In genomic region chr7:151231964-151232271, GRCh38 we compare ENCODE assay signal across 9 cellular contexts. TPM values are rescaled to one million over a fixed set of nuclear protein-coding genes. Genes with fewer than 3 reads are reported as not detected.
A peak's percentile ranks its signal among the peaks of the same experiment; 100 is the strongest.
DNase-seq lines count a peak whose midpoint lies in the region; ATAC-seq, FAIRE-seq and TF ChIP-seq lines count a peak whose summit lies in the region.
"Had no signal": no experiment of that assay in that cellular context is flagged by ENCODE, and none has a peak within 500 bp of the region (broad histone marks: within the 10 kb centered on the region; RNA-seq: fewer than 3 reads in every experiment).

No MANE protein-coding gene starts in this region.

- ATAC-seq in A549, result peak; percentile 1 to 9; a peak in 4 of 6 replicates

- H3K27me3 ChIP-seq in HL-60 (ENCODE audit: insufficient read depth, poor library complexity, severe bottlenecking) (no peaks in the 10 kb centered on the region), brain microvascular endothelial cell (replicated peaks) (no peaks in the 10 kb centered on the region)

- DNase-seq in A549 (ENCODE audit: low read depth in 1 of 2, low spot score in 1 of 2), result no peak
- no peak for DNase-seq in HL-60 (ENCODE audit: low read depth in 1 of 2, low spot score in 1 of 2)
- no peak for DNase-seq in brain microvascular endothelial cell
- peak; percentile 68 for DNase-seq in midbrain (lab: John Stamatoyannopoulos, UW)
- no peak for DNase-seq in D341Med (ENCODE audit: low spot score)
- no peak for DNase-seq in OCI-M1 (lab: John Stamatoyannopoulos, UW)
- no peak for DNase-seq in stimulated activated CD4-positive, alpha-beta T cell treated with anti-CD3 and anti-CD28 coated beads, Interleukin-4, amount 100 ng/mL, for 4 hours
- no peak for DNase-seq in H4 (ENCODE audit: low spot score)

- TF ChIP-seq CTCF in A549 (IDR thresholded peaks at IDR 0.05), result no peak
- no peak for TF ChIP-seq CTCF in HL-60 (IDR thresholded peaks at IDR 0.05; ENCODE audit: insufficient read depth, low read length)
- TF ChIP-seq CTCF in brain microvascular endothelial cell (IDR thresholded peaks at IDR 0.05; ENCODE audit: low read depth, low read length, missing control alignments), result no peak

- H3K4me1 ChIP-seq in A549, result peaks cover 26% of the 10 kb centered on the region

- TF ChIP-seq POLR2A in A549 (IDR thresholded peaks at IDR 0.05; ENCODE audit: low read length), result no peak

- CTCF ChIA-PET in A549 (lab: Yijun Ruan, JAX), result interaction anchor here (1.3 to 6.5 kb wide), 2 partner anchors 13 to 108 kb away, joined by 3 to 69 read pairs; no protein-coding TSS in a partner anchor

- TF ChIP-seq RAD21 in A549 (conservative IDR thresholded peaks at IDR 0.05 in 1 of 2, IDR thresholded peaks at IDR 0.05 in 1 of 2), result no peak

- POLR2A ChIA-PET in A549 (lab: Yijun Ruan, JAX), result interaction anchor here (1.0 to 1.7 kb wide), 2 partner anchors 11 to 108 kb away, joined by 3 to 9 read pairs; no protein-coding TSS in a partner anchor

- peak overlapping the region; percentile 91 for H3K4me2 ChIP-seq in A549

- H3K27ac ChIP-seq in A549 (peak overlapping the region; percentile 86 to 96), HL-60 (replicated peaks) (peak overlapping the region; percentile 79), brain microvascular endothelial cell (peak overlapping the region; percentile 84)

- 20% methylated on average over 10 of the region's 10 CpGs for WGBS in A549 (ENCODE audit: missing lambda C conversion rate)

- no peaks in the 10 kb centered on the region for H3K9me3 ChIP-seq in A549

- H3K4me3 ChIP-seq in A549 (peak overlapping the region; percentile 78), HL-60 (replicated peaks; ENCODE audit: insufficient read depth, low read length) (peak overlapping the region; percentile 93), brain microvascular endothelial cell (ENCODE audit: low read depth, low read length) (peak overlapping the region; percentile 98)

- TF ChIP-seq EP300 in A549 (IDR thresholded peaks at IDR 0.05), result no peak

- FAIRE-seq in A549 (lab: Jason Lieb, UNC), result no peak
- FAIRE-seq: endometrium had no signal

- peaks cover 26% of the 10 kb centered on the region for H3K36me3 ChIP-seq in brain microvascular endothelial cell (replicated peaks)

- in situ Hi-C loops in brain microvascular endothelial cell (cut with HindIII; ENCODE audit: low pct_ligation_motif_present, low sequenced_read_pairs), result no loop called here

TF ChIP-seq in A549, 52 proteins besides CTCF, POLR2A, EP300 and RAD21:
- TF ChIP-seq ZSCAN20 (CRISPR knock-in tag; IDR thresholded peaks at IDR 0.05) (no peak), HDAC2 (IDR thresholded peaks at IDR 0.05) (no peak), FOSL2 (IDR thresholded peaks at IDR 0.05) (no peak), FOSL2 (CRISPR knock-in tag; IDR thresholded peaks at IDR 0.05) (no peak)

RNA-seq across cellular contexts. Expression of gene CHPF2, which starts 0.4 kb away (rescaled TPM):
- 14.9 and 17.2 TPM in 2 replicates for polyA plus RNA-seq in A549 (2011; rRNA removed)
- 22.6 and 34.6 TPM in 2 replicates for polyA plus RNA-seq in A549 (2012; cell fraction: cytosol; rRNA removed)
- polyA plus RNA-seq in A549 (2012; cell fraction: nucleus; rRNA removed), result 62.9 and 75.7 TPM in 2 replicates
- 24.7 to 29.6 TPM (median 28.0 TPM) in 3 replicates for polyA plus RNA-seq in A549 (2017; fragmentation: RNase III; extraction: RNeasy Plus Mini Kit Qiagen cat#74134 plus additional on column Dnase treatment)
- 16.7 and 27.0 TPM in 2 replicates for polyA minus RNA-seq in A549 (2011; rRNA and poly(A)+ RNA removed)
- 26.0 and 32.9 TPM in 2 replicates for total RNA-seq in H4 (2014; rRNA removed; shearing (Covaris generic))

RNA-seq across cellular contexts. Expression of gene ABCF2, which starts 4.9 kb away (rescaled TPM):
- polyA plus RNA-seq in A549 (2011; rRNA removed) (47.8 and 53.8 TPM in 2 replicates), A549 (2017; fragmentation: RNase III; extraction: RNeasy Plus Mini Kit Qiagen cat#74134 plus additional on column Dnase treatment) (69.1 to 76.3 TPM (median 70.9 TPM) in 3 replicates)
- polyA plus RNA-seq in A549 (2012; cell fraction: cytosol; rRNA removed), result 59.3 and 63.3 TPM in 2 replicates
- 70.5 and 71.8 TPM in 2 replicates for polyA plus RNA-seq in A549 (2012; cell fraction: nucleus; rRNA removed)
- polyA minus RNA-seq in A549 (2011; rRNA and poly(A)+ RNA removed), result 61.8 and 67.2 TPM in 2 replicates
- total RNA-seq in H4 (2014; rRNA removed; shearing (Covaris generic)), result 88.1 and 92.4 TPM in 2 replicates

RNA-seq across cellular contexts. Expression of gene SMARCD3, which starts 16.6 kb away (rescaled TPM):
- polyA plus RNA-seq in A549 (2011; rRNA removed), result 12.5 and 14.5 TPM in 2 replicates
- polyA plus RNA-seq in A549 (2012; cell fraction: cytosol; rRNA removed), result 10.9 and 14.3 TPM in 2 replicates
- polyA plus RNA-seq in A549 (2012; cell fraction: nucleus; rRNA removed), result 48.7 and 61.4 TPM in 2 replicates
- polyA plus RNA-seq in A549 (2017; fragmentation: RNase III; extraction: RNeasy Plus Mini Kit Qiagen cat#74134 plus additional on column Dnase treatment), result 10.6 to 11.9 TPM (median 11.6 TPM) in 3 replicates
- 13.0 and 15.2 TPM in 2 replicates for polyA minus RNA-seq in A549 (2011; rRNA and poly(A)+ RNA removed)
- total RNA-seq in H4 (2014; rRNA removed; shearing (Covaris generic)), result 35.5 and 35.9 TPM in 2 replicates

RNA-seq across cellular contexts. Expression of gene H2BK1, which starts 21.6 kb away (rescaled TPM):
- polyA plus RNA-seq in A549 (2011; rRNA removed) (not detected in 2 replicates), A549 (2017; fragmentation: RNase III; extraction: RNeasy Plus Mini Kit Qiagen cat#74134 plus additional on column Dnase treatment) (not detected in 3 replicates)
- polyA plus RNA-seq in A549 (2012; cell fraction: cytosol; rRNA removed), result not detected in 2 replicates
- not detected in 2 replicates for polyA plus RNA-seq in A549 (2012; cell fraction: nucleus; rRNA removed)
- not detected in 2 replicates for polyA minus RNA-seq in A549 (2011; rRNA and poly(A)+ RNA removed)
- 0.64 TPM in 1 of 2 replicates, not detected in the other for total RNA-seq in H4 (2014; rRNA removed; shearing (Covaris generic))

RNA-seq across cellular contexts. Expression of gene ASB10, which starts 44.9 kb away (rescaled TPM):
- polyA plus RNA-seq in A549 (2011; rRNA removed), result not detected in 2 replicates
- polyA plus RNA-seq in A549 (2012; cell fraction: cytosol; rRNA removed), result not detected in 2 replicates
- polyA plus RNA-seq in A549 (2012; cell fraction: nucleus; rRNA removed), result not detected in 2 replicates
- not detected in 3 replicates for polyA plus RNA-seq in A549 (2017; fragmentation: RNase III; extraction: RNeasy Plus Mini Kit Qiagen cat#74134 plus additional on column Dnase treatment)
- not detected in 2 replicates for polyA minus RNA-seq in A549 (2011; rRNA and poly(A)+ RNA removed)
- not detected in 2 replicates for total RNA-seq in H4 (2014; rRNA removed; shearing (Covaris generic))
